13 cellular contexts compared by ENCODE assay signal in genomic region chr13:38366954-38367645, GRCh38. TPM values are rescaled to one million over a fixed set of nuclear protein-coding genes. Genes with fewer than 3 reads are reported as not detected.
A peak's percentile ranks its signal among the peaks of the same experiment; 100 is the strongest.
DNase-seq lines count a peak whose midpoint lies in the region; ATAC-seq, FAIRE-seq and TF ChIP-seq lines count a peak whose summit lies in the region.
"Had no signal": no experiment of that assay in that cellular context is flagged by ENCODE, and none has a peak within 500 bp of the region (broad histone marks: within the 10 kb centered on the region; RNA-seq: fewer than 3 reads in every experiment).

No MANE protein-coding gene starts in this region.

- H3K4me3 Mint-ChIP-seq in activated T-helper 17 cell treated with anti-CD3 and anti-CD28 coated beads, Interleukin-2, amount 50 U/mL, for 72 hours: no peak overlapping the region
- H3K4me3 Mint-ChIP-seq: activated naive CD4-positive, alpha-beta T cell treated with anti-CD3 and anti-CD28 coated beads, Interleukin-2, amount 50 U/mL, for 24 hours had no signal

- DNase-seq in GM13977 (ENCODE audit: low spot score): peak; percentile 13
- DNase-seq in foreskin keratinocyte: peak; percentile 48 to 71
- no peak for DNase-seq in pancreas
- DNase-seq in activated CD8-positive, alpha-beta memory T cell treated with anti-CD3 and anti-CD28 coated beads, Interleukin-2, amount 50 U/mL, for 48 hours: no peak
- no peak for DNase-seq in NCI-H510A treated with DMSO at 0.1 percent for 48 hours (lab: John Stamatoyannopoulos, UW)
- no peak for DNase-seq in DMS 273 treated with DMSO at 0.1 percent for 48 hours (lab: John Stamatoyannopoulos, UW)
- DNase-seq: activated CD8-positive, alpha-beta memory T cell treated with anti-CD3 and anti-CD28 coated beads, Interleukin-2, amount 50 U/mL, for 4 hours; H7; NCI-H2171; stimulated activated naive CD4-positive, alpha-beta T cell had no signal

- no peak overlapping the region for H3K4me3 ChIP-seq in pancreas

- intact Hi-C loops in pancreas (cut with DNase I): no loop called here

- WGBS in pancreas, 2 donors: 56 to 72% methylated on average over 3 of the region's 3 CpGs

- H3K27me3 Mint-ChIP-seq in activated T-helper 17 cell treated with anti-CD3 and anti-CD28 coated beads, Interleukin-2, amount 50 U/mL, for 72 hours: peaks cover 6% of the 10 kb centered on the region

- H3K27ac Mint-ChIP-seq in activated T-helper 17 cell treated with anti-CD3 and anti-CD28 coated beads, Interleukin-2, amount 50 U/mL, for 72 hours: no peak overlapping the region
- H3K27ac Mint-ChIP-seq: activated naive CD4-positive, alpha-beta T cell treated with anti-CD3 and anti-CD28 coated beads, Interleukin-2, amount 50 U/mL, for 24 hours had no signal

- H3K36me3 ChIP-seq in pancreas: peaks cover 0 to 1% (median under 1%) of the 10 kb centered on the region in 3 donors

- no peaks in the 10 kb centered on the region for H3K9me3 ChIP-seq in pancreas

- H3K36me3 Mint-ChIP-seq in activated T-helper 17 cell treated with anti-CD3 and anti-CD28 coated beads, Interleukin-2, amount 50 U/mL, for 72 hours (ENCODE audit: low read depth): peaks cover 16% of the 10 kb centered on the region

- no peaks in the 10 kb centered on the region for H3K9me3 Mint-ChIP-seq in activated T-helper 17 cell treated with anti-CD3 and anti-CD28 coated beads, Interleukin-2, amount 50 U/mL, for 72 hours

- in situ Hi-C loops in GM13977 (cut with MboI; ENCODE audit: low pct_unique_long_range_greater_than_20kb, low sequenced_read_pairs, unreplicated experiment): no loop called here

- peaks cover 17% of the 10 kb centered on the region for H3K4me1 ChIP-seq in foreskin keratinocyte
- no peaks in the 10 kb centered on the region for H3K4me1 ChIP-seq in pancreas

- ATAC-seq in HG03378 (IDR thresholded peaks at IDR 0.05; ENCODE audit: unreplicated experiment) (peak; percentile 60), foreskin keratinocyte (peak; percentile 96), pancreas (no peak)
- peak; percentile 86 for ATAC-seq in activated T-helper 17 cell treated with anti-CD3 and anti-CD28 coated beads, Interleukin-2, amount 50 U/mL, for 72 hours (replicated peaks)

- TF ChIP-seq CTCF in GM13977 (IDR thresholded peaks at IDR 0.05; ENCODE audit: extremely low read depth, insufficient read depth, missing control alignments) (no peak), foreskin keratinocyte (conservative IDR thresholded peaks at IDR 0.05) (no peak), pancreas (IDR thresholded peaks at IDR 0.05) (no peak)

- no peak overlapping the region for H3K27ac ChIP-seq in foreskin keratinocyte
- no peak overlapping the region for H3K27ac ChIP-seq in pancreas

- no peaks in the 10 kb centered on the region for H3K27me3 ChIP-seq in foreskin keratinocyte
- no peaks in the 10 kb centered on the region for H3K27me3 ChIP-seq in pancreas

- FAIRE-seq in pancreas (lab: Jason Lieb, UNC): no peak

- peaks cover 5% of the 10 kb centered on the region for H3K4me1 Mint-ChIP-seq in activated T-helper 17 cell treated with anti-CD3 and anti-CD28 coated beads, Interleukin-2, amount 50 U/mL, for 72 hours

RNA-seq across cellular contexts. Expression of gene UFM1, which starts 17.4 kb away (rescaled TPM):
- 10 to 100 TPM; 49.4 to 81.6 TPM for total RNA-seq in activated T-helper 17 cell treated with anti-CD3 and anti-CD28 coated beads, Interleukin-2, amount 50 U/mL, for 72 hours
- total RNA-seq in foreskin keratinocyte (44.6 and 52.8 TPM in 2 replicates), pancreas (10 to 100 TPM; 34.0 to 48.8 (median 38.5) TPM)
- polyA plus RNA-seq in foreskin keratinocyte (24.9 and 26.9 TPM in 2 replicates), pancreas (10 to 100 TPM; 23.7 to 46.2 TPM)

Comparison
In these comparisons a context has a peak if more than half of its experiments do, and no peak if none do; other contexts are left out.
1. DNase-seq: peak in GM13977 (single experiment) and foreskin keratinocyte (2 of 2); none in pancreas (0 of 6), activated CD8-positive, alpha-beta memory T cell treated with anti-CD3 and anti-CD28 coated beads, Interleukin-2, amount 50 U/mL, for 48 hours (single experiment), NCI-H510A treated with DMSO at 0.1 percent for 48 hours (single experiment) and DMS 273 treated with DMSO at 0.1 percent for 48 hours (single experiment).
2. ATAC-seq: peak in HG03378 (single experiment), activated T-helper 17 cell treated with anti-CD3 and anti-CD28 coated beads, Interleukin-2, amount 50 U/mL, for 72 hours (single experiment) and foreskin keratinocyte (single experiment); none in pancreas (0 of 4).